In the genomic region with DNA sequence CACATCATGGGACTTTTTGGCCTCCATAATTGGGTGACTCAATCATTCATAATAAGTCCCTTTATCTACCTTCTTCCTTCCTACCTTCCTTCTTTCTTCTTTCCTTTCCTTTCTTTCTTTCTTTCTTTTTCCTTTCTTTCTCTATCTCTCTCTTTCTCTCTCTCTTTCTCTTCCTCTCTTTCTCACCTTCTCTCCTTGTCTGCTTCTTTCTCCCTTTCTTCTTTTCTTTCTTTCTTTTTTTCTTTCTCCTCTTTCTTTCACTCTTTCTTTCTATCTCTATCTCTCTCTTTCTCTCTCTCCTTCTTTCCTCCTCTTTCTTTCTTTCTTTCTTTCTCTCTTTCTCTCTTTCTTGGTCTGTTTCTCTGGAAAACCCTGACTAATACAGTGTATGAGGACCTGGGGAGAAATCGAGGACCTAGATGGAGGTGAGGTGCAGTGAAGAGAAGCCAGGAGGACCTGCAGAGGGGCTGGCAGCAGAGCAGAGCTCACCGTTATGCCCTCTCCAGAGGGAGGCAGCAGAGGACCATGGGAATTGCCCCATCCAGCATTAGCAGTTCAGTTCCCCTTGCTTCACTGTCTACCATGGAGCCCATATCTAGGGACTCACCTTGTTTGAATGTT, we compare ENCODE assay signal across 8 cellular contexts. TPM values are rescaled to one million over a fixed set of nuclear protein-coding genes. Genes with fewer than 3 reads are reported as not detected.
DNase-seq lines count a peak whose midpoint lies in the region; ATAC-seq and TF ChIP-seq lines count a peak whose summit lies in the region.

No MANE protein-coding gene starts in this region.

- H3K4me1 Mint-ChIP-seq in MCF 10A (ENCODE audit: insufficient read depth, unreplicated experiment) (peaks cover 10% of the 10 kb centered on the region), memory B cell (peaks cover 2% of the 10 kb centered on the region)

- H3K36me3 Mint-ChIP-seq in MCF 10A (ENCODE audit: insufficient read depth, unreplicated experiment) (no peaks in the 10 kb centered on the region), memory B cell (no peaks in the 10 kb centered on the region)

- no peak for TF ChIP-seq POLR2A in GM18505 (IDR thresholded peaks at IDR 0.05; ENCODE audit: borderline replicate concordance, extremely low read depth, insufficient read depth, insufficient read length)
- no peak for TF ChIP-seq POLR2A in thyroid gland (IDR thresholded peaks at IDR 0.05)

- DNase-seq in D341Med (ENCODE audit: low spot score), result peak; percentile 72
- peak; percentile 44 for DNase-seq in HT1080 (ENCODE audit: low read depth)
- peak; percentile 55 for DNase-seq in RPMI8226
- peak; percentile 80 for DNase-seq in MCF 10A (ENCODE audit: unreplicated experiment)
- DNase-seq in memory B cell (ENCODE audit: low spot score in 2 of 2), result no peak
- no peak for DNase-seq in posterior vena cava (ENCODE audit: low spot score)
- no peak for DNase-seq in thyroid gland

- H3K4me3 ChIP-seq in thyroid gland (replicated peaks in 1 of 3), result no peak overlapping the region

- H3K4me3 Mint-ChIP-seq in MCF 10A (ENCODE audit: unreplicated experiment), result no peak overlapping the region
- H3K4me3 Mint-ChIP-seq in memory B cell, result no peak overlapping the region

- H3K4me1 ChIP-seq in thyroid gland, result no peaks in the 10 kb centered on the region

- H3K27me3 Mint-ChIP-seq in MCF 10A (ENCODE audit: insufficient read depth, unreplicated experiment) (peaks cover 42% of the 10 kb centered on the region), memory B cell (peaks cover 26% of the 10 kb centered on the region)

- ATAC-seq in memory B cell (ENCODE audit: low read depth), result peak; percentile 67
- no peak for ATAC-seq in GM18505 (IDR thresholded peaks at IDR 0.05; ENCODE audit: unreplicated experiment)

- peak; percentile 78 for TF ChIP-seq CTCF in MCF 10A (IDR thresholded peaks at IDR 0.05; ENCODE audit: unreplicated experiment)
- peak in 1 of 6 experiments; percentile 8 for TF ChIP-seq CTCF in thyroid gland (IDR thresholded peaks at IDR 0.05)

- no peaks in the 10 kb centered on the region for H3K9me3 Mint-ChIP-seq in MCF 10A (ENCODE audit: unreplicated experiment)
- H3K9me3 Mint-ChIP-seq in memory B cell, result no peaks in the 10 kb centered on the region

- no peaks in the 10 kb centered on the region for H3K27me3 ChIP-seq in thyroid gland

- H3K27ac Mint-ChIP-seq in MCF 10A (ENCODE audit: low read depth, unreplicated experiment) (no peak overlapping the region), memory B cell (no peak overlapping the region)

- WGBS in thyroid gland, 2 donors, result 30 to 32% methylated on average over 2 of the region's 2 CpGs

- H3K27ac ChIP-seq in thyroid gland, result no peak overlapping the region

- BruUV-seq in MCF 10A (replicated peaks; lab: Mats Ljungman, UMichigan), result no TSS peak

- H3K9me3 ChIP-seq in thyroid gland, result no peaks in the 10 kb centered on the region

- no peaks in the 10 kb centered on the region for H3K36me3 ChIP-seq in thyroid gland

- intact Hi-C loops in MCF 10A (cut with micrococcal nuclease) (loop anchor here (1.0 to 2.0 kb wide), 3 partner anchors 141 to 480 kb away; no protein-coding TSS in a partner anchor), posterior vena cava (cut with DNase I) (no loop called here), thyroid gland (cut with DNase I) (no loop called here)

- CTCF ChIA-PET in MCF 10A (lab: Yijun Ruan, JAX), result interaction anchor here (0.7 to 4.5 kb wide), 15 partner anchors 11 to 270 kb away, joined by 3 to 28 read pairs (median 5); no protein-coding TSS in a partner anchor

- POLR2A ChIA-PET in MCF 10A (lab: Yijun Ruan, JAX), result interaction anchor here (0.7 kb wide), 2 partner anchors 70 to 153 kb away, joined by 3 read pairs; no protein-coding TSS in a partner anchor

RNA-seq across cellular contexts. Expression of gene BTRC, which starts 52.7 kb away (rescaled TPM):
- 6.2 and 6.4 TPM in 2 replicates for total RNA-seq in HT1080 (2014; rRNA removed; shearing (Covaris generic))
- 6.4 and 7.2 TPM in 2 replicates for polyA plus RNA-seq in HT1080 (2015; cell fraction: cytosol; rRNA removed)
- 9.3 and 10.1 TPM in 2 replicates for polyA plus RNA-seq in HT1080 (2015; cell fraction: nucleus; rRNA removed)
- 19.4 and 25.2 TPM in 2 replicates for total RNA-seq in MCF 10A (2022)
- total RNA-seq in posterior vena cava, result 10 to 100 TPM; 13.9 to 14.3 TPM
- 10 to 100 TPM; 14.5 to 70.4 (median 22.7) TPM for total RNA-seq in thyroid gland

Comparison
In these comparisons a context has a peak if more than half of its experiments do, and no peak if none do; other contexts are left out.
1. DNase-seq: peak in D341Med (single experiment), HT1080 (single experiment), RPMI8226 (single experiment) and MCF 10A (single experiment); none in memory B cell (0 of 2), posterior vena cava (single experiment) and thyroid gland (0 of 2).